ENCODE assay signal across 18 cellular contexts in genomic region chr2:204673877-204674276, GRCh38.
A peak's percentile ranks its signal among the peaks of the same experiment; 100 is the strongest.
DNase-seq lines count a peak whose midpoint lies in the region; TF ChIP-seq lines count a peak whose summit lies in the region.
"Had no signal": no experiment of that assay in that cellular context is flagged by ENCODE, and none has a peak within 500 bp of the region (broad histone marks: within the 10 kb centered on the region; RNA-seq: fewer than 3 reads in every experiment).

No MANE protein-coding gene starts in this region.

- CTCF ChIA-PET in CD8-positive, alpha-beta memory T cell (lab: Charles Lee): no interaction called here

- peaks cover 6% of the 10 kb centered on the region for H3K27me3 Mint-ChIP-seq in HFFc6 (ENCODE audit: insufficient read depth)
- peaks cover 11% of the 10 kb centered on the region for H3K27me3 Mint-ChIP-seq in activated T-helper 2 cell treated with anti-CD3 and anti-CD28 coated beads, Interferon-gamma antibody, Interleukin-2, Interleukin-4, amounts not matched to agents 10 μg/mL and 5 μg/mL and 100 μg/mL, durations not matched to agents 14 hours and 24 hours and 36 hours (ENCODE audit: low read depth)
- H3K27me3 Mint-ChIP-seq in CD8-positive, alpha-beta memory T cell: peaks cover 0 to 1% of the 10 kb centered on the region in 2 donors
- H3K27me3 Mint-ChIP-seq: progenitor cell of endocrine pancreas had no signal

- no peak for TF ChIP-seq EP300 in sigmoid colon (IDR thresholded peaks at IDR 0.05)

- H3K36me3 Mint-ChIP-seq in HFFc6 (ENCODE audit: low read depth): peaks cover 19% of the 10 kb centered on the region
- H3K36me3 Mint-ChIP-seq in activated T-helper 2 cell treated with anti-CD3 and anti-CD28 coated beads, Interferon-gamma antibody, Interleukin-2, Interleukin-4, amounts not matched to agents 10 μg/mL and 5 μg/mL and 100 μg/mL, durations not matched to agents 14 hours and 24 hours and 36 hours (ENCODE audit: low read depth): no peaks in the 10 kb centered on the region
- H3K36me3 Mint-ChIP-seq in CD8-positive, alpha-beta memory T cell: no peaks in the 10 kb centered on the region
- H3K36me3 Mint-ChIP-seq: naive thymus-derived CD4-positive, alpha-beta T cell had no signal

- peak overlapping the region; percentile 82 for H3K27ac Mint-ChIP-seq in HFFc6
- no peak overlapping the region for H3K27ac Mint-ChIP-seq in activated T-helper 2 cell treated with anti-CD3 and anti-CD28 coated beads, Interferon-gamma antibody, Interleukin-2, Interleukin-4, amounts not matched to agents 10 μg/mL and 5 μg/mL and 100 μg/mL, durations not matched to agents 14 hours and 24 hours and 36 hours
- no peak overlapping the region for H3K27ac Mint-ChIP-seq in CD8-positive, alpha-beta memory T cell
- H3K27ac Mint-ChIP-seq: naive thymus-derived CD4-positive, alpha-beta T cell; progenitor cell of endocrine pancreas had no signal

- WGBS in sigmoid colon, 2 donors: 89 to 91% methylated on average over 3 of the region's 3 CpGs

- peak overlapping the region; percentile 73 for H3K4me3 Mint-ChIP-seq in HFFc6
- no peak overlapping the region for H3K4me3 Mint-ChIP-seq in activated T-helper 2 cell treated with anti-CD3 and anti-CD28 coated beads, Interferon-gamma antibody, Interleukin-2, Interleukin-4, amounts not matched to agents 10 μg/mL and 5 μg/mL and 100 μg/mL, durations not matched to agents 14 hours and 24 hours and 36 hours (ENCODE audit: low read depth)
- no peak overlapping the region for H3K4me3 Mint-ChIP-seq in CD8-positive, alpha-beta memory T cell
- H3K4me3 Mint-ChIP-seq: naive thymus-derived CD4-positive, alpha-beta T cell had no signal

- TF ChIP-seq POLR2A in sigmoid colon (IDR thresholded peaks at IDR 0.05): no peak

- no peaks in the 10 kb centered on the region for H3K27me3 ChIP-seq in sigmoid colon
- H3K27me3 ChIP-seq in CD8-positive, alpha-beta memory T cell (ENCODE audit: insufficient read depth, low read length, poor library complexity, severe bottlenecking): no peaks in the 10 kb centered on the region
- H3K27me3 ChIP-seq: spleen, thyroid gland had no signal

- H3K9me3 Mint-ChIP-seq in HFFc6: no peaks in the 10 kb centered on the region
- no peaks in the 10 kb centered on the region for H3K9me3 Mint-ChIP-seq in activated T-helper 2 cell treated with anti-CD3 and anti-CD28 coated beads, Interferon-gamma antibody, Interleukin-2, Interleukin-4, amounts not matched to agents 10 μg/mL and 5 μg/mL and 100 μg/mL, durations not matched to agents 14 hours and 24 hours and 36 hours
- H3K9me3 Mint-ChIP-seq in CD8-positive, alpha-beta memory T cell: no peaks in the 10 kb centered on the region

- peaks cover 0 to 11% (median 8%) of the 10 kb centered on the region in 4 donors for H3K4me1 ChIP-seq in sigmoid colon
- H3K4me1 ChIP-seq in CD8-positive, alpha-beta memory T cell (ENCODE audit: insufficient read depth, low read length): no peaks in the 10 kb centered on the region
- H3K4me1 ChIP-seq: spleen had no signal

- H3K9me3 ChIP-seq in sigmoid colon: no peaks in the 10 kb centered on the region
- H3K9me3 ChIP-seq in CD8-positive, alpha-beta memory T cell (ENCODE audit: low read length): no peaks in the 10 kb centered on the region
- H3K9me3 ChIP-seq: spleen, thyroid gland had no signal

- intact Hi-C loops in activated T-helper 2 cell treated with anti-CD3 and anti-CD28 coated beads, Interferon-gamma antibody, Interleukin-2, Interleukin-4, amounts not matched to agents 10 μg/mL and 5 μg/mL and 100 μg/mL, durations not matched to agents 14 hours and 24 hours and 36 hours (cut with micrococcal nuclease): no loop called here
- intact Hi-C loops in sigmoid colon (cut with DNase I): no loop called here

- no peak overlapping the region for H3K4me3 ChIP-seq in sigmoid colon
- no peak overlapping the region for H3K4me3 ChIP-seq in CD8-positive, alpha-beta memory T cell (ENCODE audit: low read length)
- H3K4me3 ChIP-seq: spleen, thyroid gland had no signal

- POLR2A ChIA-PET in CD8-positive, alpha-beta memory T cell (lab: Charles Lee): no interaction called here

- TF ChIP-seq CTCF in HFFc6 (IDR thresholded peaks at IDR 0.05) (no peak), sigmoid colon (IDR thresholded peaks at IDR 0.05) (no peak)

- H3K4me1 Mint-ChIP-seq in HFFc6 (ENCODE audit: low read depth): peaks cover 24% of the 10 kb centered on the region
- H3K4me1 Mint-ChIP-seq in activated T-helper 2 cell treated with anti-CD3 and anti-CD28 coated beads, Interferon-gamma antibody, Interleukin-2, Interleukin-4, amounts not matched to agents 10 μg/mL and 5 μg/mL and 100 μg/mL, durations not matched to agents 14 hours and 24 hours and 36 hours (ENCODE audit: low read depth): no peaks in the 10 kb centered on the region
- H3K4me1 Mint-ChIP-seq in CD8-positive, alpha-beta memory T cell: no peaks in the 10 kb centered on the region
- H3K4me1 Mint-ChIP-seq: naive thymus-derived CD4-positive, alpha-beta T cell had no signal

- H3K27ac ChIP-seq in sigmoid colon: no peak overlapping the region
- H3K27ac ChIP-seq in CD8-positive, alpha-beta memory T cell (ENCODE audit: low read depth, low read length): no peak overlapping the region
- H3K27ac ChIP-seq: spleen, thyroid gland had no signal

- H3K36me3 ChIP-seq in sigmoid colon: no peaks in the 10 kb centered on the region
- H3K36me3 ChIP-seq in CD8-positive, alpha-beta memory T cell (ENCODE audit: insufficient read depth, low read length): no peaks in the 10 kb centered on the region
- H3K36me3 ChIP-seq: spleen, thyroid gland had no signal

- peak; percentile 47 for DNase-seq in A172 (ENCODE audit: low spot score)
- peak; percentile 66 for DNase-seq in HFFc6
- DNase-seq in amniotic epithelial cell (ENCODE audit: low read depth): peak; percentile 59
- peak; percentile 46 for DNase-seq in glomerular visceral epithelial cell (ENCODE audit: extremely low spot score)
- no peak for DNase-seq in activated T-helper 2 cell treated with anti-CD3 and anti-CD28 coated beads, Interferon-gamma antibody, Interleukin-2, Interleukin-4, amounts not matched to agents 10 μg/mL and 5 μg/mL and 100 μg/mL, durations not matched to agents 14 hours and 24 hours and 36 hours (ENCODE audit: low spot score)
- DNase-seq in sigmoid colon: no peak
- no peak for DNase-seq in NCI-H1092 treated with DMSO at 0.1 percent for 48 hours (lab: John Stamatoyannopoulos, UW)
- no peak for DNase-seq in CD8-positive, alpha-beta memory T cell
- DNase-seq: 8988T; activated CD4-positive, alpha-beta T cell treated with anti-CD3 and anti-CD28 coated beads for 4 hours; activated gamma-delta T cell treated with Interleukin-2 at 50 U/mL for 16 hours; glutamatergic neuron; naive thymus-derived CD4-positive, alpha-beta T cell; NCI-H1930; NCI-H510A; spleen; thyroid gland had no signal

Comparison
In these comparisons a context has a peak if more than half of its experiments do, and no peak if none do; other contexts are left out.
1. DNase-seq: peak in A172 (single experiment), HFFc6 (single experiment), amniotic epithelial cell (single experiment) and glomerular visceral epithelial cell (single experiment); none in activated T-helper 2 cell treated with anti-CD3 and anti-CD28 coated beads, Interferon-gamma antibody, Interleukin-2, Interleukin-4, amounts not matched to agents 10 μg/mL and 5 μg/mL and 100 μg/mL, durations not matched to agents 14 hours and 24 hours and 36 hours (single experiment), sigmoid colon (single experiment), NCI-H1092 treated with DMSO at 0.1 percent for 48 hours (single experiment) and CD8-positive, alpha-beta memory T cell (0 of 5).